In genomic region chr6:35725721-35726438, GRCh38 we compare ENCODE assay signal across 10 cellular contexts. TPM values are rescaled to one million over a fixed set of nuclear protein-coding genes. Genes with fewer than 3 reads are reported as not detected.
DNase-seq lines count a peak whose midpoint lies in the region; ATAC-seq lines count a peak whose summit lies in the region.
"Had no signal": no experiment of that assay in that cellular context is flagged by ENCODE, and none has a peak within 500 bp of the region (broad histone marks: within the 10 kb centered on the region; RNA-seq: fewer than 3 reads in every experiment).

No MANE protein-coding gene starts in this region.

- H3K4me1 ChIP-seq in muscle layer of colon (ENCODE audit: insufficient read depth, low read length): peaks cover 60% of the 10 kb centered on the region

- no peaks in the 10 kb centered on the region for H3K36me3 ChIP-seq in muscle layer of colon (ENCODE audit: insufficient read depth, low read length)
- H3K36me3 ChIP-seq: SJSA1 had no signal

- H3K27ac ChIP-seq in cingulate gyrus (ENCODE audit: low read depth, low read length) (peak overlapping the region; percentile 99), muscle layer of colon (ENCODE audit: low read depth, low read length) (peak overlapping the region; percentile 97)
- H3K27ac ChIP-seq: SJSA1 had no signal

- peak overlapping the region in 1 of 2 donors; percentile 20 for H3K4me3 ChIP-seq in muscle layer of colon (ENCODE audit: low read depth in 1 of 2, low read length in 2 of 2)
- H3K4me3 ChIP-seq: SJSA1 had no signal

- no peaks in the 10 kb centered on the region for H3K9me3 ChIP-seq in muscle layer of colon (ENCODE audit: low read length)
- H3K9me3 ChIP-seq: SJSA1 had no signal

- peak overlapping the region; percentile 52 for H3K9ac ChIP-seq in muscle layer of colon (ENCODE audit: low read length)

- DNase-seq in Right ventricle myocardium inferior (ENCODE audit: missing footprints): peak; percentile 82
- DNase-seq in cardiac septum (ENCODE audit: low spot score): no peak
- DNase-seq in stimulated activated CD4-positive, alpha-beta T cell treated with anti-CD3 and anti-CD28 coated beads, Interleukin-4, amount 100 ng/mL, for 24 hours: no peak
- no peak for DNase-seq in LoVo (ENCODE audit: low spot score)
- no peak for DNase-seq in activated CD4-positive, alpha-beta T cell treated with anti-CD3 and anti-CD28 coated beads, Interleukin-2, amount 50 U/mL, for 1 hour

- intact Hi-C loops in Right ventricle myocardium inferior (cut with DNase I) (no loop called here), cardiac septum (cut with DNase I) (no loop called here)

- ATAC-seq in Right ventricle myocardium inferior (peak; percentile 43), HG02870 (IDR thresholded peaks at IDR 0.05; ENCODE audit: unreplicated experiment) (no peak)

- H3K27me3 ChIP-seq in muscle layer of colon (ENCODE audit: control insufficient read depth in 1 of 2, insufficient read depth in 2 of 2, low read length in 2 of 2): no peaks in the 10 kb centered on the region

RNA-seq across cellular contexts. Expression of gene ARMC12, which starts 11.0 kb away (rescaled TPM):
- not detected for total RNA-seq in Right ventricle myocardium inferior
- 0.22 TPM for total RNA-seq in cardiac septum
- total RNA-seq: SJSA1 had no signal

RNA-seq across cellular contexts. Expression of gene FKBP5, which starts 37.2 kb away (rescaled TPM):
- total RNA-seq in Right ventricle myocardium inferior (101 TPM), cardiac septum (29.7 TPM)

RNA-seq across cellular contexts. Expression of gene CLPSL2, which starts 50.5 kb away (rescaled TPM):
- total RNA-seq in Right ventricle myocardium inferior (not detected), cardiac septum (not detected)
- total RNA-seq: kidney epithelial cell, SJSA1 had no signal

RNA-seq across cellular contexts. Expression of gene CLPSL1, which starts 54.9 kb away (rescaled TPM):
- total RNA-seq in Right ventricle myocardium inferior (not detected), cardiac septum (not detected)
- total RNA-seq: kidney epithelial cell, SJSA1 had no signal
